In the genomic region with DNA sequence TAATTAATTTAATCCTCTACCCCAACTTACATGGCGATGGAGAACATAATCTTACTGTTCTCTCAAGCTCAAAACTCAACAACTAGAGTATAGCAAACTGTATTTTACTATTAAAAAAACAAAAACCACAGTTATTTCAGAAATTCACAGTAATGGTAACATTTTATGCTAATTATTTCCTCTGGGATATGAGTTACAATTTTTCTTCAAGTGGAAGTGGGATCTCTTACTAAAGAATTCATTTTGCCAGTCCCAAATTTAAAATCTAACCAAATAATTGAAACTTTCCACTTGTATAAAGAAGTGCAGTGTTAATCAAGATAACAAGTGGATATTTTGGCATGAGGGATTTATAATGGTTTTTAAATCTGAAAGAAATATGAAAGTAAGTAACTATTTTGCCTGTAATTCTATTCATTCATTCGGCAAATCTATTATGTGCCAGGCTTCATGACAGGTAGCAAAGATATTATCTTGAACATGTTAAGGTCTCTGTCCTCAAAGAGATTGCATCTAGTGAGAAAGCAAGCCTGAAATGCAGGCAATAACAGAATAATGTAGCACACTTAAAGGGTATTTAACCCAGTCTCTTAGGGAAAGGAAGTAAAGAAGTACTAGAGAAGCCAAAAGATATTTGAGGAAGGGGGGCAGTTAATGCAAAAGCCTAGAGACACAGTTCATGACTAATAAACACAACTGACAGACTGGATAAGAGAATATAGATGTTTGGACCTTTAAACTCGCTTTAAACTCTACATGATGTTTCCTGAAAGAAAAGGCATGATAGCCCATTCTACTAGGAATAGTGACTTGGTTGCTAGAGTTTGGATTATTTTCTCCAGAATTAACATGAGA, we compare ENCODE assay signal across 27 cellular contexts. TPM values are rescaled to one million over a fixed set of nuclear protein-coding genes. Genes with fewer than 3 reads are reported as not detected.
DNase-seq lines count a peak whose midpoint lies in the region; ATAC-seq and TF ChIP-seq lines count a peak whose summit lies in the region.
"Had no signal": no experiment of that assay in that cellular context is flagged by ENCODE, and none has a peak within 500 bp of the region (broad histone marks: within the 10 kb centered on the region; RNA-seq: fewer than 3 reads in every experiment).

No MANE protein-coding gene starts in this region.

- no peaks in the 10 kb centered on the region for H3K27me3 ChIP-seq in PC-9 (ENCODE audit: insufficient read depth, low read depth)
- H3K27me3 ChIP-seq: body of pancreas, heart right ventricle, uterus had no signal

- peaks cover 0 to 2% of the 10 kb centered on the region in 2 donors for H3K9me3 Mint-ChIP-seq in activated T-cell treated with anti-CD3 and anti-CD28 coated beads, Interleukin-2, amount 50 U/mL, for 72 hours
- no peaks in the 10 kb centered on the region for H3K9me3 Mint-ChIP-seq in activated T-cell treated with anti-CD3 and anti-CD28 coated beads, Interleukin-2, amount 50 U/mL, for 24 hours
- H3K9me3 Mint-ChIP-seq in memory B cell, result peaks cover 2% of the 10 kb centered on the region
- H3K9me3 Mint-ChIP-seq in chondrocyte (ENCODE audit: low read depth), result no peaks in the 10 kb centered on the region
- H3K9me3 Mint-ChIP-seq: activated CD4-positive, alpha-beta T cell treated with anti-CD3 and anti-CD28 coated beads, Interleukin-2, amount 10 ng/mL, durations not matched to agents 7 days and 5 days; activated naive CD8-positive, alpha-beta T cell treated with anti-CD3 and anti-CD28 coated beads for 36 hours; activated T-helper 2 cell treated with anti-CD3 and anti-CD28 coated beads, Interferon-gamma antibody, Interleukin-2, Interleukin-4, amounts not matched to agents 10 μg/mL and 5 μg/mL and 100 μg/mL, durations not matched to agents 14 hours and 24 hours and 36 hours; GM23338 had no signal

- H3K9ac ChIP-seq in SK-N-MC (ENCODE audit: insufficient read length), result no peak overlapping the region

- peak overlapping the region; percentile 73 for H3K27ac ChIP-seq in SK-N-MC
- H3K27ac ChIP-seq in PC-9, result no peak overlapping the region
- H3K27ac ChIP-seq: A549, body of pancreas, uterus had no signal

- H3K27me3 Mint-ChIP-seq in activated T-cell treated with anti-CD3 and anti-CD28 coated beads, Interleukin-2, amount 50 U/mL, for 72 hours (ENCODE audit: low read depth), result no peaks in the 10 kb centered on the region
- no peaks in the 10 kb centered on the region for H3K27me3 Mint-ChIP-seq in activated T-cell treated with anti-CD3 and anti-CD28 coated beads, Interleukin-2, amount 50 U/mL, for 24 hours
- H3K27me3 Mint-ChIP-seq in memory B cell, result no peaks in the 10 kb centered on the region
- no peaks in the 10 kb centered on the region for H3K27me3 Mint-ChIP-seq in chondrocyte (ENCODE audit: low read depth)
- H3K27me3 Mint-ChIP-seq: activated CD4-positive, alpha-beta T cell treated with anti-CD3 and anti-CD28 coated beads, Interleukin-2, amount 10 ng/mL, durations not matched to agents 7 days and 5 days; activated naive CD8-positive, alpha-beta T cell treated with anti-CD3 and anti-CD28 coated beads for 36 hours had no signal

- H3K4me3 ChIP-seq in SK-N-MC, result peak overlapping the region; percentile 36; the same call in 1 of the 2 replicates
- no peak overlapping the region for H3K4me3 ChIP-seq in PC-9
- H3K4me3 ChIP-seq: A549, body of pancreas, GM23338, heart right ventricle, uterus had no signal

- H3K27ac Mint-ChIP-seq in activated T-cell treated with anti-CD3 and anti-CD28 coated beads, Interleukin-2, amount 50 U/mL, for 72 hours, result peak overlapping the region; percentile 3
- no peak overlapping the region for H3K27ac Mint-ChIP-seq in activated T-cell treated with anti-CD3 and anti-CD28 coated beads, Interleukin-2, amount 50 U/mL, for 24 hours
- peak overlapping the region; percentile 25 for H3K27ac Mint-ChIP-seq in memory B cell
- no peak overlapping the region for H3K27ac Mint-ChIP-seq in chondrocyte (ENCODE audit: unreplicated experiment)
- H3K27ac Mint-ChIP-seq: activated CD4-positive, alpha-beta T cell treated with anti-CD3 and anti-CD28 coated beads, Interleukin-2, amount 10 ng/mL, durations not matched to agents 7 days and 5 days; activated naive CD8-positive, alpha-beta T cell treated with anti-CD3 and anti-CD28 coated beads for 36 hours; activated T-helper 2 cell treated with anti-CD3 and anti-CD28 coated beads, Interferon-gamma antibody, Interleukin-2, Interleukin-4, amounts not matched to agents 10 μg/mL and 5 μg/mL and 100 μg/mL, durations not matched to agents 14 hours and 24 hours and 36 hours; GM23338 had no signal

- no peaks in the 10 kb centered on the region for H3F3A ChIP-seq in PC-9 (ENCODE audit: insufficient read depth, low read depth)

- peaks cover 33% of the 10 kb centered on the region for H3K4me1 Mint-ChIP-seq in activated T-cell treated with anti-CD3 and anti-CD28 coated beads, Interleukin-2, amount 50 U/mL, for 72 hours (ENCODE audit: low read depth)
- peaks cover 50% of the 10 kb centered on the region for H3K4me1 Mint-ChIP-seq in activated T-cell treated with anti-CD3 and anti-CD28 coated beads, Interleukin-2, amount 50 U/mL, for 24 hours (ENCODE audit: low read depth)
- H3K4me1 Mint-ChIP-seq in memory B cell, result peaks cover 36% of the 10 kb centered on the region
- peaks cover 43% of the 10 kb centered on the region for H3K4me1 Mint-ChIP-seq in chondrocyte (ENCODE audit: low read depth)

- H3K9me3 ChIP-seq in SK-N-MC (ENCODE audit: low read depth, low read length) (no peaks in the 10 kb centered on the region), PC-9 (ENCODE audit: insufficient read depth, low read depth) (no peaks in the 10 kb centered on the region)
- H3K9me3 ChIP-seq: A549, body of pancreas, heart right ventricle, uterus had no signal

- ATAC-seq in activated T-cell treated with anti-CD3 and anti-CD28 coated beads, Interleukin-2, amount 50 U/mL, for 72 hours (replicated peaks in 1 of 2), result no peak
- no peak for ATAC-seq in memory B cell (ENCODE audit: low read depth)
- ATAC-seq: A549, body of pancreas, GM23338, heart right ventricle, left ventricle myocardium superior, right cardiac atrium had no signal

- no peaks in the 10 kb centered on the region for H3K4me1 ChIP-seq in PC-9 (replicated peaks; ENCODE audit: insufficient read depth)

- CTCF ChIA-PET in PC-9 (lab: Charles Lee), result no interaction called here

- POLR2A ChIA-PET in PC-9 (lab: Charles Lee; ENCODE audit: unreplicated experiment), result no interaction called here

- TF ChIP-seq CTCF in chondrocyte (IDR thresholded peaks at IDR 0.05), result no peak
- no peak for TF ChIP-seq CTCF in PC-9 (conservative IDR thresholded peaks at IDR 0.05)

- peaks cover 13% of the 10 kb centered on the region; the same call in 1 of the 2 replicates for H3K79me2 ChIP-seq in PC-9 (ENCODE audit: low read depth)

- no peak overlapping the region for H3K4me2 ChIP-seq in PC-9
- H3K4me2 ChIP-seq: A549, GM23338 had no signal

- no peaks in the 10 kb centered on the region for H3K9me2 ChIP-seq in PC-9 (ENCODE audit: insufficient read depth)

- no peaks in the 10 kb centered on the region for H3K36me3 ChIP-seq in SK-N-MC (ENCODE audit: insufficient read depth, low read length)
- no peaks in the 10 kb centered on the region for H3K36me3 ChIP-seq in PC-9 (ENCODE audit: low read depth)
- H3K36me3 ChIP-seq: uterus had no signal

- peaks cover 2 to 6% of the 10 kb centered on the region in 2 donors for H3K36me3 Mint-ChIP-seq in activated T-cell treated with anti-CD3 and anti-CD28 coated beads, Interleukin-2, amount 50 U/mL, for 72 hours (ENCODE audit: insufficient read depth in 2 of 2)
- peaks cover 45% of the 10 kb centered on the region for H3K36me3 Mint-ChIP-seq in activated T-cell treated with anti-CD3 and anti-CD28 coated beads, Interleukin-2, amount 50 U/mL, for 24 hours (ENCODE audit: low read depth)
- H3K36me3 Mint-ChIP-seq in memory B cell (peaks cover 8% of the 10 kb centered on the region), chondrocyte (ENCODE audit: low read depth) (no peaks in the 10 kb centered on the region)

- intact Hi-C loops in PC-9 (cut with micrococcal nuclease; ENCODE audit: unreplicated experiment), result no loop called here

- DNase-seq in activated T-cell treated with anti-CD3 and anti-CD28 coated beads, Interleukin-2, amount 50 U/mL, for 72 hours, result no peak
- DNase-seq in activated T-cell treated with anti-CD3 and anti-CD28 coated beads, Interleukin-2, amount 50 U/mL, for 24 hours, result no peak
- DNase-seq in SK-N-MC (ENCODE audit: low read depth, low spot score) (peak; percentile 78), memory B cell (ENCODE audit: low spot score in 2 of 2) (no peak), chondrocyte (ENCODE audit: low spot score) (no peak), PC-9 (no peak), NCI-H446 treated with DMSO at 0.1 percent for 48 hours (lab: John Stamatoyannopoulos, UW) (no peak), DMS153 treated with DMSO at 0.1 percent for 48 hours (lab: John Stamatoyannopoulos, UW; ENCODE audit: unreplicated experiment) (no peak)
- DNase-seq: activated CD4-positive, alpha-beta T cell treated with anti-CD3 and anti-CD28 coated beads, Interleukin-2, amount 10 ng/mL, durations not matched to agents 7 days and 5 days; activated naive CD8-positive, alpha-beta T cell treated with anti-CD3 and anti-CD28 coated beads for 36 hours; body of pancreas; C1 segment of cervical spinal cord; GF-D8; heart right ventricle; KG1; left ventricle myocardium superior; NCI-H1417; NCI-H510A treated with DMSO at 0.1 percent for 48 hours; nucleus accumbens; right cardiac atrium; RPMI8226; stimulated activated CD4-positive, alpha-beta T cell treated with anti-CD3 and anti-CD28 coated beads, Interleukin-15, amount 100 ng/mL, for 24 hours; SW 1271; uterus had no signal

- no peak overlapping the region for H3K4me3 Mint-ChIP-seq in activated T-cell treated with anti-CD3 and anti-CD28 coated beads, Interleukin-2, amount 50 U/mL, for 72 hours
- H3K4me3 Mint-ChIP-seq in activated T-cell treated with anti-CD3 and anti-CD28 coated beads, Interleukin-2, amount 50 U/mL, for 24 hours, result no peak overlapping the region
- H3K4me3 Mint-ChIP-seq in memory B cell, result no peak overlapping the region
- H3K4me3 Mint-ChIP-seq in chondrocyte (ENCODE audit: unreplicated experiment), result no peak overlapping the region
- H3K4me3 Mint-ChIP-seq: activated CD4-positive, alpha-beta T cell treated with anti-CD3 and anti-CD28 coated beads, Interleukin-2, amount 10 ng/mL, durations not matched to agents 7 days and 5 days; activated naive CD8-positive, alpha-beta T cell treated with anti-CD3 and anti-CD28 coated beads for 36 hours; GM23338 had no signal

- H2AFZ ChIP-seq in PC-9, result no peak overlapping the region
- H2AFZ ChIP-seq: GM23338 had no signal

- BruUV-seq in PC-9 (replicated peaks; lab: Mats Ljungman, UMichigan), result no TSS peak

- H4K20me1 ChIP-seq in PC-9 (ENCODE audit: insufficient read depth), result no peaks in the 10 kb centered on the region

RNA-seq across cellular contexts. Expression of a gene that starts 44.0 kb away (rescaled TPM):
- total RNA-seq in activated T-cell treated with anti-CD3 and anti-CD28 coated beads, Interleukin-2, amount 50 U/mL, for 72 hours, result 10 to 100 TPM; 46.8 to 49.2 TPM
- total RNA-seq in chondrocyte, result 18.3 to 31.3 TPM (median 19.9 TPM) in 3 replicates
- total RNA-seq in PC-9 (2021), result 55.8 and 60.5 TPM in 2 replicates

RNA-seq across cellular contexts. Expression of a gene that starts 47.6 kb away (rescaled TPM):
- total RNA-seq in activated T-cell treated with anti-CD3 and anti-CD28 coated beads, Interleukin-2, amount 50 U/mL, for 72 hours, result 10 to 100 TPM; 29.5 to 32.3 TPM
- total RNA-seq in chondrocyte (22.6 to 27.8 TPM (median 23.4 TPM) in 3 replicates), PC-9 (2021) (50.7 and 64.8 TPM in 2 replicates)

Comparison
In these comparisons a context has a peak if more than half of its experiments do, and no peak if none do; other contexts are left out.
1. H3K27ac Mint-ChIP-seq: peak in activated T-cell treated with anti-CD3 and anti-CD28 coated beads, Interleukin-2, amount 50 U/mL, for 72 hours (single experiment) and memory B cell (single experiment); none in activated T-cell treated with anti-CD3 and anti-CD28 coated beads, Interleukin-2, amount 50 U/mL, for 24 hours (single experiment) and chondrocyte (single experiment).